In the genomic region with DNA sequence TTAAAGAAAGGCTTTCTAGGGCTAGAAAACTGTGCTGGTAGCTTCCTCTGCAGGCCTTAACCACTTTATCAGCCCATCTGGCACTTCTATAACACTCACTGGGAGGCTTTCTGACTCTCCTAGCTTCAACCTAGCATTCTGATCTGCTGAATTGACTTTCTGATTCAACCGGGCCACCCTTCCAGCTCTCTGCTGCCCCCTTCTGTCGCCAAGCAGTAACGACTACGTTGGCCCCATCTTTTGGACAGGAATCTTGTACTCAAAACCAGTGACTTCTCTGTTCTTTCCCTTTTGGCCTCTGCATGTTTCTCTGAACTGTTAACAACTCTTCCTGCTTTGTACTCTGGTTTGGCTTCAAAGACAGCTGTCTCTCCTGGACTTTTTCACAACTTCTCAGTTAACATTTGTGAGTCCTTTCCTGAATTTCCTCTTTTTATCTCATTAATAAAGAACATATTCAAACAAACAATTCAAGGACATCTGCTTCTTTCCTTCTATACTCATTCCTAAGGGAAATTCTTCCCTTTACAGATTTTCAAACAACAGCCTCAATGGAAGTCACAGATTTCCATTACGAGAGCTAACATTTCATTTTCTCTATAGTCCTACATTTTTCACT, we compare ENCODE assay signal across 8 cellular contexts. TPM values are rescaled to one million over a fixed set of nuclear protein-coding genes. Genes with fewer than 3 reads are reported as not detected.
A peak's percentile ranks its signal among the peaks of the same experiment; 100 is the strongest.
DNase-seq lines count a peak whose midpoint lies in the region; ATAC-seq and TF ChIP-seq lines count a peak whose summit lies in the region.

No MANE protein-coding gene starts in this region.

- H3K27ac ChIP-seq in SJCRH30: no peak overlapping the region
- no peak overlapping the region for H3K27ac ChIP-seq in uterus

- no peaks in the 10 kb centered on the region for H3K27me3 ChIP-seq in SJCRH30
- H3K27me3 ChIP-seq in uterus: no peaks in the 10 kb centered on the region

- TF ChIP-seq CTCF in uterus (IDR thresholded peaks at IDR 0.05): peak; percentile 61 to 86 (median 65)

- intact Hi-C loops in uterus (cut with DNase I; ENCODE audit: low total_unique reads): no loop called here

- H3K4me3 ChIP-seq in SJCRH30 (no peak overlapping the region), uterus (no peak overlapping the region)

- TF ChIP-seq POLR2A in uterus (IDR thresholded peaks at IDR 0.05): no peak

- peak; percentile 70 for ATAC-seq in GM21737 (IDR thresholded peaks at IDR 0.05; ENCODE audit: unreplicated experiment)

- H3K4me1 ChIP-seq in SJCRH30 (0 out of 2 replicates have a peak, but pooled peaks cover 2% of the 10 kb centered on the region), uterus (no peaks in the 10 kb centered on the region)

- in situ Hi-C loops in G401 (cut with HindIII; ENCODE audit: low sequenced_read_pairs): no loop called here

- DNase-seq in G401 (ENCODE audit: low spot score): peak; percentile 62
- DNase-seq in Kasumi-1 (lab: John Stamatoyannopoulos, UW): peak; percentile 74 to 83
- peak; percentile 72 to 89 for DNase-seq in SJCRH30
- peak in 3 of 4 experiments; percentile 16 to 39 (median 32) for DNase-seq in activated naive CD4-positive, alpha-beta T cell (lab: John Stamatoyannopoulos, UW)
- peak; percentile 58 for DNase-seq in globus pallidus (ENCODE audit: low spot score)
- DNase-seq in pons (ENCODE audit: low spot score): peak; percentile 77
- peak; percentile 50 to 66 for DNase-seq in uterus

- H3K9me3 ChIP-seq in SJCRH30 (replicated peaks) (no peaks in the 10 kb centered on the region), uterus (no peaks in the 10 kb centered on the region)

- H3K36me3 ChIP-seq in SJCRH30 (no peaks in the 10 kb centered on the region), uterus (no peaks in the 10 kb centered on the region)

RNA-seq across cellular contexts. Expression of a gene that starts 43.9 kb away (rescaled TPM):
- total RNA-seq in G401 (2014; rRNA removed; shearing (Covaris generic)): 25.9 and 53.4 TPM in 2 replicates
- 46.5 and 53.7 TPM in 2 replicates for total RNA-seq in SJCRH30 (2014; rRNA removed; shearing (Covaris generic))
- 10 to 100 TPM; 17.1 to 99.5 (median 35.8) TPM for total RNA-seq in uterus
